Comparison of ENCODE assay signal across 1 cellular context in the genomic region with DNA sequence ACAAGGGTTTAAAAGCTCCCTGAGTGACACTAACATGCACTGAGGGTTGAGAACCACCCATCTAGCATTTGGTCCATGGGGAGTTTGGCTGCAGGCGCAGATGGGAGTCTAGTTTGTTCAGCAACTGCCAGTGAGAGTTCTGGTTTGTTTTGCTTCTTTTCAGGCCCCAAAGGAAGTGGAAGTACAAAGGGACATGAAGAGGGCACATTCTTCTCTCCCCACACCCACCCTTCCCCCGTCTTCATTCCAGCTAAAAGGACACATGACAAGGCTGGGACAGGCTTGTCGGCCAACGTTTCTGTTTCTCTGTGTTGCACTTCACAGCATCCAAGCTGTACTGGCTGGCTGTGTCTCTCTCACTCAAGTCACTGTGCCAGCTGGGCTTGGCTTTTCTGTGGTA.
TF ChIP-seq lines count a peak whose summit lies in the region.

No MANE protein-coding gene starts in this region.

TF ChIP-seq in GM23338, 12 proteins besides CTCF, POLR2A, EP300 and RAD21 (continued from another document):
- TF ChIP-seq, protein P1, sequence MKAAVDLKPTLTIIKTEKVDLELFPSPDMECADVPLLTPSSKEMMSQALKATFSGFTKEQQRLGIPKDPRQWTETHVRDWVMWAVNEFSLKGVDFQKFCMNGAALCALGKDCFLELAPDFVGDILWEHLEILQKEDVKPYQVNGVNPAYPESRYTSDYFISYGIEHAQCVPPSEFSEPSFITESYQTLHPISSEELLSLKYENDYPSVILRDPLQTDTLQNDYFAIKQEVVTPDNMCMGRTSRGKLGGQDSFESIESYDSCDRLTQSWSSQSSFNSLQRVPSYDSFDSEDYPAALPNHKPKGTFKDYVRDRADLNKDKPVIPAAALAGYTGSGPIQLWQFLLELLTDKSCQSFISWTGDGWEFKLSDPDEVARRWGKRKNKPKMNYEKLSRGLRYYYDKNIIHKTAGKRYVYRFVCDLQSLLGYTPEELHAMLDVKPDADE (IDR thresholded peaks at IDR 0.05), result no peak
- TF ChIP-seq NANOG (IDR thresholded peaks at IDR 0.05; ENCODE audit: borderline replicate concordance) (no peak), ZNF114 (CRISPR knock-in tag; IDR thresholded peaks at IDR 0.05) (no peak), EZH2phosphoT487 (IDR thresholded peaks at IDR 0.05; ENCODE audit: unreplicated experiment) (no peak), JUNB (IDR thresholded peaks at IDR 0.05; ENCODE audit: unreplicated experiment) (no peak), POLR2AphosphoS5 (IDR thresholded peaks at IDR 0.05; ENCODE audit: low read depth) (no peak), CREB1 (CRISPR knock-in tag; IDR thresholded peaks at IDR 0.05; ENCODE audit: low read depth) (no peak)
- TF ChIP-seq, protein P2, sequence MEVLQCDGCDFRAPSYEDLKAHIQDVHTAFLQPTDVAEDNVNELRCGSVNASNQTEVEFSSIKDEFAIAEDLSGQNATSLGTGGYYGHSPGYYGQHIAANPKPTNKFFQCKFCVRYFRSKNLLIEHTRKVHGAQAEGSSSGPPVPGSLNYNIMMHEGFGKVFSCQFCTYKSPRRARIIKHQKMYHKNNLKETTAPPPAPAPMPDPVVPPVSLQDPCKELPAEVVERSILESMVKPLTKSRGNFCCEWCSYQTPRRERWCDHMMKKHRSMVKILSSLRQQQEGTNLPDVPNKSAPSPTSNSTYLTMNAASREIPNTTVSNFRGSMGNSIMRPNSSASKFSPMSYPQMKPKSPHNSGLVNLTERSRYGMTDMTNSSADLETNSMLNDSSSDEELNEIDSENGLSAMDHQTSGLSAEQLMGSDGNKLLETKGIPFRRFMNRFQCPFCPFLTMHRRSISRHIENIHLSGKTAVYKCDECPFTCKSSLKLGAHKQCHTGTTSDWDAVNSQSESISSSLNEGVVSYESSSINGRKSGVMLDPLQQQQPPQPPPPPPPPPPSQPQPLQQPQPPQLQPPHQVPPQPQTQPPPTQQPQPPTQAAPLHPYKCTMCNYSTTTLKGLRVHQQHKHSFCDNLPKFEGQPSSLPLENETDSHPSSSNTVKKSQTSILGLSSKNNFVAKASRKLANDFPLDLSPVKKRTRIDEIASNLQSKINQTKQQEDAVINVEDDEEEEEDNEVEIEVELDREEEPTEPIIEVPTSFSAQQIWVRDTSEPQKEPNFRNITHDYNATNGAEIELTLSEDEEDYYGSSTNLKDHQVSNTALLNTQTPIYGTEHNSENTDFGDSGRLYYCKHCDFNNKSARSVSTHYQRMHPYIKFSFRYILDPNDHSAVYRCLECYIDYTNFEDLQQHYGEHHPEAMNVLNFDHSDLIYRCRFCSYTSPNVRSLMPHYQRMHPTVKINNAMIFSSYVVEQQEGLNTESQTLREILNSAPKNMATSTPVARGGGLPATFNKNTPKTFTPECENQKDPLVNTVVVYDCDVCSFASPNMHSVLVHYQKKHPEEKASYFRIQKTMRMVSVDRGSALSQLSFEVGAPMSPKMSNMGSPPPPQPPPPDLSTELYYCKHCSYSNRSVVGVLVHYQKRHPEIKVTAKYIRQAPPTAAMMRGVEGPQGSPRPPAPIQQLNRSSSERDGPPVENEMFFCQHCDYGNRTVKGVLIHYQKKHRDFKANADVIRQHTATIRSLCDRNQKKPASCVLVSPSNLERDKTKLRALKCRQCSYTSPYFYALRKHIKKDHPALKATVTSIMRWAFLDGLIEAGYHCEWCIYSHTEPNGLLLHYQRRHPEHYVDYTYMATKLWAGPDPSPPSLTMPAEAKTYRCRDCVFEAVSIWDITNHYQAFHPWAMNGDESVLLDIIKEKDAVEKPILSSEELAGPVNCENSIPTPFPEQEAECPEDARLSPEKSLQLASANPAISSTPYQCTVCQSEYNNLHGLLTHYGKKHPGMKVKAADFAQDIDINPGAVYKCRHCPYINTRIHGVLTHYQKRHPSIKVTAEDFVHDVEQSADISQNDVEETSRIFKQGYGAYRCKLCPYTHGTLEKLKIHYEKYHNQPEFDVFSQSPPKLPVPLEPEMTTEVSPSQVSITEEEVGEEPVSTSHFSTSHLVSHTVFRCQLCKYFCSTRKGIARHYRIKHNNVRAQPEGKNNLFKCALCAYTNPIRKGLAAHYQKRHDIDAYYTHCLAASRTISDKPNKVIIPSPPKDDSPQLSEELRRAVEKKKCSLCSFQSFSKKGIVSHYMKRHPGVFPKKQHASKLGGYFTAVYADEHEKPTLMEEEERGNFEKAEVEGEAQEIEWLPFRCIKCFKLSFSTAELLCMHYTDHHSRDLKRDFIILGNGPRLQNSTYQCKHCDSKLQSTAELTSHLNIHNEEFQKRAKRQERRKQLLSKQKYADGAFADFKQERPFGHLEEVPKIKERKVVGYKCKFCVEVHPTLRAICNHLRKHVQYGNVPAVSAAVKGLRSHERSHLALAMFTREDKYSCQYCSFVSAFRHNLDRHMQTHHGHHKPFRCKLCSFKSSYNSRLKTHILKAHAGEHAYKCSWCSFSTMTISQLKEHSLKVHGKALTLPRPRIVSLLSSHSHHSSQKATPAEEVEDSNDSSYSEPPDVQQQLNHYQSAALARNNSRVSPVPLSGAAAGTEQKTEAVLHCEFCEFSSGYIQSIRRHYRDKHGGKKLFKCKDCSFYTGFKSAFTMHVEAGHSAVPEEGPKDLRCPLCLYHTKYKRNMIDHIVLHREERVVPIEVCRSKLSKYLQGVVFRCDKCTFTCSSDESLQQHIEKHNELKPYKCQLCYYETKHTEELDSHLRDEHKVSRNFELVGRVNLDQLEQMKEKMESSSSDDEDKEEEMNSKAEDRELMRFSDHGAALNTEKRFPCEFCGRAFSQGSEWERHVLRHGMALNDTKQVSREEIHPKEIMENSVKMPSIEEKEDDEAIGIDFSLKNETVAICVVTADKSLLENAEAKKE (CRISPR knock-in tag; IDR thresholded peaks at IDR 0.05), result no peak
- TF ChIP-seq, protein P3, sequence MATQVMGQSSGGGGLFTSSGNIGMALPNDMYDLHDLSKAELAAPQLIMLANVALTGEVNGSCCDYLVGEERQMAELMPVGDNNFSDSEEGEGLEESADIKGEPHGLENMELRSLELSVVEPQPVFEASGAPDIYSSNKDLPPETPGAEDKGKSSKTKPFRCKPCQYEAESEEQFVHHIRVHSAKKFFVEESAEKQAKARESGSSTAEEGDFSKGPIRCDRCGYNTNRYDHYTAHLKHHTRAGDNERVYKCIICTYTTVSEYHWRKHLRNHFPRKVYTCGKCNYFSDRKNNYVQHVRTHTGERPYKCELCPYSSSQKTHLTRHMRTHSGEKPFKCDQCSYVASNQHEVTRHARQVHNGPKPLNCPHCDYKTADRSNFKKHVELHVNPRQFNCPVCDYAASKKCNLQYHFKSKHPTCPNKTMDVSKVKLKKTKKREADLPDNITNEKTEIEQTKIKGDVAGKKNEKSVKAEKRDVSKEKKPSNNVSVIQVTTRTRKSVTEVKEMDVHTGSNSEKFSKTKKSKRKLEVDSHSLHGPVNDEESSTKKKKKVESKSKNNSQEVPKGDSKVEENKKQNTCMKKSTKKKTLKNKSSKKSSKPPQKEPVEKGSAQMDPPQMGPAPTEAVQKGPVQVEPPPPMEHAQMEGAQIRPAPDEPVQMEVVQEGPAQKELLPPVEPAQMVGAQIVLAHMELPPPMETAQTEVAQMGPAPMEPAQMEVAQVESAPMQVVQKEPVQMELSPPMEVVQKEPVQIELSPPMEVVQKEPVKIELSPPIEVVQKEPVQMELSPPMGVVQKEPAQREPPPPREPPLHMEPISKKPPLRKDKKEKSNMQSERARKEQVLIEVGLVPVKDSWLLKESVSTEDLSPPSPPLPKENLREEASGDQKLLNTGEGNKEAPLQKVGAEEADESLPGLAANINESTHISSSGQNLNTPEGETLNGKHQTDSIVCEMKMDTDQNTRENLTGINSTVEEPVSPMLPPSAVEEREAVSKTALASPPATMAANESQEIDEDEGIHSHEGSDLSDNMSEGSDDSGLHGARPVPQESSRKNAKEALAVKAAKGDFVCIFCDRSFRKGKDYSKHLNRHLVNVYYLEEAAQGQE (IDR thresholded peaks at IDR 0.05; ENCODE audit: unreplicated experiment), result no peak
